12 cellular contexts compared by ENCODE assay signal in genomic region chr9:109507421-109507838, GRCh38. TPM values are rescaled to one million over a fixed set of nuclear protein-coding genes. Genes with fewer than 3 reads are reported as not detected.
DNase-seq lines count a peak whose midpoint lies in the region; TF ChIP-seq lines count a peak whose summit lies in the region.
"Had no signal": no experiment of that assay in that cellular context is flagged by ENCODE, and none has a peak within 500 bp of the region (broad histone marks: within the 10 kb centered on the region; RNA-seq: fewer than 3 reads in every experiment).

No MANE protein-coding gene starts in this region.

- DNase-seq in GM04503 (ENCODE audit: low read depth): peak; percentile 15
- DNase-seq in T1000 (lab: John Stamatoyannopoulos, UW): peak; percentile 55
- DNase-seq in fibroblast of villous mesenchyme (ENCODE audit: low read depth): peak; percentile 59
- no peak for DNase-seq in LoVo (ENCODE audit: low spot score)
- DNase-seq in effector CD8-positive, alpha-beta T cell (lab: John Stamatoyannopoulos, UW): no peak
- no peak for DNase-seq in ecto neural progenitor cell (ENCODE audit: low spot score)
- DNase-seq in middle frontal gyrus (ENCODE audit: extremely low spot score, low spot score): no peak
- DNase-seq: activated CD4-positive, alpha-beta T cell treated with anti-CD3 and anti-CD28 coated beads, Interleukin-2, amount 50 U/mL, for 48 hours; esophagus squamous epithelium; stimulated activated CD4-positive, alpha-beta T cell treated with anti-CD3 and anti-CD28 coated beads, Interleukin-15, amount 100 ng/mL, for 24 hours; stimulated activated naive CD8-positive, alpha-beta T cell treated with anti-CD3 and anti-CD28 coated beads, Interleukin-15, Interleukin-2, amounts not matched to agents 100 U/mL and 50 U/mL, for 24 hours had no signal

- peak overlapping the region; percentile 77 for H3K27ac ChIP-seq in skeletal muscle tissue (ENCODE audit: low read depth, low read length)

- H3K9me3 ChIP-seq in skeletal muscle tissue (ENCODE audit: control insufficient read depth in 3 of 3, low read length in 3 of 3): no peaks in the 10 kb centered on the region
- H3K9me3 ChIP-seq: esophagus squamous epithelium had no signal

- H3K27me3 ChIP-seq in skeletal muscle tissue (ENCODE audit: control insufficient read depth in 3 of 3, insufficient read depth in 3 of 3, low read length in 3 of 3): peaks cover 0 to 6% (median 0%) of the 10 kb centered on the region in 3 donors

- H3K36me3 ChIP-seq in skeletal muscle tissue (ENCODE audit: control insufficient read depth in 3 of 3, insufficient read depth in 3 of 3, low read length in 3 of 3): no peaks in the 10 kb centered on the region
- H3K36me3 ChIP-seq: esophagus squamous epithelium had no signal

- H3K9ac ChIP-seq in skeletal muscle tissue (ENCODE audit: low read depth in 1 of 3, low read length in 3 of 3): no peak overlapping the region

- TF ChIP-seq CTCF in fibroblast of villous mesenchyme (IDR thresholded peaks at IDR 0.05; ENCODE audit: insufficient read depth, low read depth, low read length): no peak

- H3K4me3 ChIP-seq in fibroblast of villous mesenchyme (ENCODE audit: low read depth, low read length): no peak overlapping the region
- peak overlapping the region in 1 of 3 donors; percentile 52 for H3K4me3 ChIP-seq in skeletal muscle tissue (ENCODE audit: low read length in 3 of 3)
- H3K4me3 ChIP-seq: esophagus squamous epithelium had no signal

- peaks cover 9 to 28% (median 12%) of the 10 kb centered on the region in 3 donors for H3K4me1 ChIP-seq in skeletal muscle tissue (ENCODE audit: control insufficient read depth in 3 of 3, insufficient read depth in 3 of 3, low read length in 3 of 3)

RNA-seq across cellular contexts. Expression of gene PTPN3, which starts 9.3 kb away (rescaled TPM):
- total RNA-seq in fibroblast of villous mesenchyme (under 0.01 TPM in 2 replicates), skeletal muscle tissue (7.8 TPM)

Comparison
In these comparisons a context has a peak if more than half of its experiments do, and no peak if none do; other contexts are left out.
1. DNase-seq: peak in GM04503 (single experiment), T1000 (single experiment) and fibroblast of villous mesenchyme (single experiment); none in LoVo (single experiment), effector CD8-positive, alpha-beta T cell (single experiment), ecto neural progenitor cell (single experiment) and middle frontal gyrus (single experiment).